In genomic region chr1:115365738-115366137, GRCh38 we compare ENCODE assay signal across 21 cellular contexts. TPM values are rescaled to one million over a fixed set of nuclear protein-coding genes. Genes with fewer than 3 reads are reported as not detected.
DNase-seq lines count a peak whose midpoint lies in the region; ATAC-seq, FAIRE-seq and TF ChIP-seq lines count a peak whose summit lies in the region.
"Had no signal": no experiment of that assay in that cellular context is flagged by ENCODE, and none has a peak within 500 bp of the region (broad histone marks: within the 10 kb centered on the region; RNA-seq: fewer than 3 reads in every experiment).

No MANE protein-coding gene starts in this region.

- POLR2A ChIA-PET in IMR-90 (lab: Charles Lee; ENCODE audit: unreplicated experiment), result no interaction called here

- no peak for ATAC-seq in IMR-90 (ENCODE audit: low read depth)
- no peak for ATAC-seq in HG02885 (IDR thresholded peaks at IDR 0.05; ENCODE audit: poor library complexity, unreplicated experiment)
- ATAC-seq: A549 had no signal

- no peak overlapping the region for H2AK9ac ChIP-seq in IMR-90 (replicated peaks; ENCODE audit: low read depth, low read length, poor library complexity)

- WGBS in IMR-90 (ENCODE audit: extremely low coverage in 2 of 2, insufficient read length in 1 of 2), 2 experiments, result no CpG with 5 or more reads among the region's 5 CpGs
- WGBS in ovary, 3 donors, result 45 to 66% (median 61%) methylated on average over 5 of the region's 5 CpGs
- 74% methylated on average over 5 of the region's 5 CpGs for WGBS in esophagus muscularis mucosa

- in situ Hi-C loops in IMR-90 (cut with MboI; ENCODE audit: low sequenced_read_pairs), result no loop called here

- no TSS peak for BruUV-seq in IMR-90 (replicated peaks; lab: Mats Ljungman, UMichigan)

- H3K4me3 ChIP-seq in IMR-90 (ENCODE audit: insufficient read depth, low read depth, low read length) (no peak overlapping the region), colonic mucosa (no peak overlapping the region), kidney (ENCODE audit: low read length in 2 of 2) (no peak overlapping the region), ovary (no peak overlapping the region), esophagus muscularis mucosa (no peak overlapping the region)
- H3K4me3 ChIP-seq: A549 had no signal

- H4K91ac ChIP-seq in IMR-90 (ENCODE audit: insufficient read depth, low read depth, low read length), result peak overlapping the region; percentile 57; the same call in 1 of the 2 replicates

- no peaks in the 10 kb centered on the region; the same call in 1 of the 2 replicates for H3K9me3 ChIP-seq in IMR-90 (ENCODE audit: control insufficient read depth, insufficient read depth, low read length)
- no peaks in the 10 kb centered on the region for H3K9me3 ChIP-seq in colonic mucosa
- H3K9me3 ChIP-seq in kidney (ENCODE audit: control insufficient read depth in 1 of 2, low read length in 2 of 2), result no peaks in the 10 kb centered on the region
- no peaks in the 10 kb centered on the region for H3K9me3 ChIP-seq in ovary
- no peaks in the 10 kb centered on the region for H3K9me3 ChIP-seq in esophagus muscularis mucosa
- H3K9me3 ChIP-seq: A549, Caco-2 had no signal

- no peak overlapping the region for H3K9ac ChIP-seq in IMR-90 (ENCODE audit: low read depth, low read length)
- no peak overlapping the region for H3K9ac ChIP-seq in colonic mucosa (ENCODE audit: low read depth in 2 of 2, low read length in 2 of 2)
- H3K9ac ChIP-seq in kidney (ENCODE audit: low read length in 2 of 2), result no peak overlapping the region

- no peak overlapping the region for H2BK5ac ChIP-seq in IMR-90 (ENCODE audit: low read depth, low read length, poor library complexity, severe bottlenecking)

- no peak overlapping the region for H4K5ac ChIP-seq in IMR-90 (ENCODE audit: low read depth, low read length)

- no peak overlapping the region for H2AFZ ChIP-seq in IMR-90 (replicated peaks; ENCODE audit: low read length, poor library complexity)

- no peak for TF ChIP-seq RAD21 in IMR-90 (IDR thresholded peaks at IDR 0.05; ENCODE audit: low read length)

- H3K56ac ChIP-seq in IMR-90 (ENCODE audit: extremely low read depth, insufficient read depth, low read length), result no peak overlapping the region

- CTCF ChIA-PET in IMR-90 (lab: Yijun Ruan, JAX), result interaction anchor here (1.6 kb wide), 1 partner anchor 33 kb away, joined by 3 read pairs; no protein-coding TSS in a partner anchor

- H3K9me1 ChIP-seq in IMR-90 (ENCODE audit: insufficient read depth, low read length), result peaks cover 11% of the 10 kb centered on the region

- no peak overlapping the region for H3K23ac ChIP-seq in IMR-90 (ENCODE audit: low read depth, low read length)

- H2AK5ac ChIP-seq in IMR-90 (ENCODE audit: low read depth, low read length), result peak overlapping the region; percentile 67; the same call in 1 of the 2 replicates

- no peak for FAIRE-seq in kidney (lab: Jason Lieb, UNC)
- FAIRE-seq: A549, G401.6 had no signal

- H3K27me3 ChIP-seq in IMR-90 (ENCODE audit: control insufficient read depth, insufficient read depth, low read length) (no peaks in the 10 kb centered on the region), colonic mucosa (no peaks in the 10 kb centered on the region), ovary (no peaks in the 10 kb centered on the region), esophagus muscularis mucosa (no peaks in the 10 kb centered on the region)

- no peak for DNase-seq in IMR-90
- DNase-seq in colonic mucosa, result peak; percentile 54
- DNase-seq in kidney, result peak; percentile 69
- peak; percentile 41 to 73 (median 45) for DNase-seq in ovary
- DNase-seq in esophagus muscularis mucosa (ENCODE audit: extremely low spot score), result no peak
- DNase-seq in activated CD4-positive, CD25-positive, alpha-beta regulatory T cell (lab: John Stamatoyannopoulos, UW), result no peak
- DNase-seq in NOMO-1 (lab: John Stamatoyannopoulos, UW; ENCODE audit: unreplicated experiment in 2 of 2), result no peak
- DNase-seq: Caco-2; CD4-positive, alpha-beta T cell; Kasumi-1; MM.1S; NCI-H1092; NCI-H1436 treated with DMSO at 0.1 percent for 48 hours; NCI-H2029; NCI-H2171 treated with DMSO at 0.1 percent for 48 hours; NCI-H446 treated with DMSO at 0.1 percent for 48 hours; OCI-M1 had no signal

- no peaks in the 10 kb centered on the region for H3K79me1 ChIP-seq in IMR-90 (ENCODE audit: low read depth in 1 of 2, low read length in 2 of 2)

- no peak overlapping the region for H3K18ac ChIP-seq in IMR-90 (ENCODE audit: low read depth, low read length)

- no peak for TF ChIP-seq POLR2A in IMR-90 (IDR thresholded peaks at IDR 0.05; ENCODE audit: low read depth, low read length)
- TF ChIP-seq POLR2A in ovary (IDR thresholded peaks at IDR 0.05), result no peak
- no peak for TF ChIP-seq POLR2A in esophagus muscularis mucosa (IDR thresholded peaks at IDR 0.05; ENCODE audit: low read depth)

- dilution Hi-C loops in IMR-90 (cut with HindIII; ENCODE audit: low sequenced_read_pairs, unreplicated experiment), result no loop called here

- no peaks in the 10 kb centered on the region for H3K36me3 ChIP-seq in IMR-90 (ENCODE audit: control insufficient read depth, insufficient read depth, low read length)
- H3K36me3 ChIP-seq in colonic mucosa, result no peaks in the 10 kb centered on the region
- H3K36me3 ChIP-seq in kidney (ENCODE audit: control insufficient read depth in 1 of 2, insufficient read depth in 2 of 2, low read length in 2 of 2), result no peaks in the 10 kb centered on the region
- H3K36me3 ChIP-seq in ovary, result no peaks in the 10 kb centered on the region
- H3K36me3 ChIP-seq in esophagus muscularis mucosa, result no peaks in the 10 kb centered on the region

- H3K27ac ChIP-seq in IMR-90 (ENCODE audit: insufficient read depth, low read length), result no peak overlapping the region
- no peak overlapping the region for H3K27ac ChIP-seq in colonic mucosa
- no peak overlapping the region for H3K27ac ChIP-seq in kidney (ENCODE audit: low read depth in 2 of 2, low read length in 2 of 2)
- no peak overlapping the region for H3K27ac ChIP-seq in ovary
- peak overlapping the region in 1 of 4 donors; percentile 14 for H3K27ac ChIP-seq in esophagus muscularis mucosa (replicated peaks in 1 of 4)
- H3K27ac ChIP-seq: A549 had no signal

- no peak overlapping the region for H4K8ac ChIP-seq in IMR-90 (ENCODE audit: low read depth in 2 of 2, low read length in 2 of 2)

- no peak overlapping the region for H3K4me2 ChIP-seq in IMR-90 (ENCODE audit: low read depth, low read length)
- H3K4me2 ChIP-seq: A549 had no signal

- H4K20me1 ChIP-seq in IMR-90 (ENCODE audit: insufficient read depth, low read length), result no peaks in the 10 kb centered on the region

- H2BK20ac ChIP-seq in IMR-90 (ENCODE audit: low read depth, low read length), result peak overlapping the region; percentile 42

- peak overlapping the region; percentile 41 for H3K4ac ChIP-seq in IMR-90 (ENCODE audit: low read depth, low read length)

- H2BK15ac ChIP-seq in IMR-90 (ENCODE audit: low read depth, low read length), result peak overlapping the region; percentile 84

- H2BK120ac ChIP-seq in IMR-90 (ENCODE audit: low read depth, low read length), result no peak overlapping the region; the same call in 1 of the 2 replicates

- TF ChIP-seq EP300 in ovary (IDR thresholded peaks at IDR 0.05) (no peak), esophagus muscularis mucosa (IDR thresholded peaks at IDR 0.05) (no peak)

- intact Hi-C loops in IMR-90 (cut with micrococcal nuclease), result no loop called here
- intact Hi-C loops in colonic mucosa (cut with DNase I), result no loop called here
- intact Hi-C loops in kidney (cut with DNase I), result no loop called here
- intact Hi-C loops in ovary (cut with DNase I), result no loop called here
- intact Hi-C loops in esophagus muscularis mucosa (cut with DNase I), result no loop called here

- no peak overlapping the region for H3K14ac ChIP-seq in IMR-90 (replicated peaks; ENCODE audit: low read depth, low read length)

- H3K4me1 ChIP-seq in IMR-90 (ENCODE audit: control insufficient read depth, insufficient read depth, low read length) (peaks cover 15% of the 10 kb centered on the region), colonic mucosa (no peaks in the 10 kb centered on the region), kidney (ENCODE audit: control insufficient read depth in 1 of 2, insufficient read depth in 1 of 2, low read depth in 1 of 2, low read length in 2 of 2) (peaks cover 0 to 3% of the 10 kb centered on the region in 2 donors), ovary (ENCODE audit: insufficient read depth) (peaks cover 18% of the 10 kb centered on the region), esophagus muscularis mucosa (peaks cover 21 to 36% (median 31%) of the 10 kb centered on the region in 4 donors)
- H3K4me1 ChIP-seq: A549, Caco-2 had no signal

- TF ChIP-seq CTCF in IMR-90 (conservative IDR thresholded peaks at IDR 0.05; ENCODE audit: low read depth, low read length), result no peak
- no peak for TF ChIP-seq CTCF in colonic mucosa (IDR thresholded peaks at IDR 0.05)
- TF ChIP-seq CTCF in kidney (IDR thresholded peaks at IDR 0.05; ENCODE audit: borderline replicate concordance, extremely low read depth, insufficient read depth), result no peak
- TF ChIP-seq CTCF in ovary (IDR thresholded peaks at IDR 0.05), result no peak
- TF ChIP-seq CTCF in esophagus muscularis mucosa (IDR thresholded peaks at IDR 0.05), result no peak

TF ChIP-seq in IMR-90, 13 proteins besides CTCF, POLR2A, EP300 and RAD21 (continues in another document):
- TF ChIP-seq RCOR1 (IDR thresholded peaks at IDR 0.05; ENCODE audit: insufficient replicate concordance, low read length), result no peak
- TF ChIP-seq USF2 (IDR thresholded peaks at IDR 0.05; ENCODE audit: low read depth, low read length), result no peak

RNA-seq across cellular contexts. Expression of gene NGF, which starts 27.7 kb away (rescaled TPM):
- total RNA-seq in IMR-90 (2012; rRNA removed) (8.3 and 12.5 TPM in 2 replicates), colonic mucosa (under 1 TPM in 1 of 2 donors, not detected in 1; 0.64 TPM), kidney (1.2 TPM), ovary (10 to 100 TPM in 6 of 7 donors, 1 to 10 TPM in 1; 3.0 to 43.4 (median 14.1) TPM), esophagus muscularis mucosa (1 to 10 TPM; 2.9 to 7.5 (median 3.8) TPM)
- polyA plus RNA-seq in IMR-90 (2012; rRNA removed) (21.7 and 28.7 TPM in 2 replicates), kidney (ENCODE audit: insufficient read depth, low read depth, low replicate concordance) (6.0 TPM), ovary (10 to 100 TPM in 1 of 2 donors, 1 to 10 TPM in 1; 9.3 to 42.1 TPM)
- polyA plus RNA-seq in IMR-90 (2012; cell fraction: cytosol; rRNA removed), result 10.0 and 32.5 TPM in 2 replicates
- 23.1 and 29.5 TPM in 2 replicates for polyA plus RNA-seq in IMR-90 (2012; cell fraction: nucleus; rRNA removed; ENCODE audit: low replicate concordance)
- total RNA-seq: Caco-2; CD4-positive, alpha-beta T cell; H4 had no signal

Comparison
In these comparisons a context has a peak if more than half of its experiments do, and no peak if none do; other contexts are left out.
1. DNase-seq: peak in colonic mucosa (single experiment), kidney (single experiment) and ovary (5 of 5); none in IMR-90 (single experiment), esophagus muscularis mucosa (single experiment), activated CD4-positive, CD25-positive, alpha-beta regulatory T cell (0 of 4) and NOMO-1 (0 of 2).